23 cellular contexts compared by ENCODE assay signal in genomic region chr18:58881469-58881868, GRCh38.
"Had no signal": no experiment of that assay in that cellular context is flagged by ENCODE, and none has a peak within 500 bp of the region (broad histone marks: within the 10 kb centered on the region; RNA-seq: fewer than 3 reads in every experiment).

No MANE protein-coding gene starts in this region.

- H3K4me3 ChIP-seq: adrenal gland, cardiac muscle cell, pancreas, right lobe of liver, stomach, testis, upper lobe of right lung had no signal

- H3K27ac ChIP-seq: adrenal gland, cardiac muscle cell, pancreas, right lobe of liver, stomach, upper lobe of right lung had no signal

- H3K9me3 Mint-ChIP-seq: activated naive CD4-positive, alpha-beta T cell treated with anti-CD3 and anti-CD28 coated beads, Interleukin-2, amount 50 U/mL, for 24 hours; activated T-cell treated with anti-CD3 and anti-CD28 coated beads, Interleukin-2, amount 50 U/mL, for 72 hours; T-helper 1 cell treated with Interleukin-12 subunit alpha and Interleukin-12 subunit beta and Interleukin-4 antibody, amounts not matched to agents 30 μg/mL and 1 μg/mL, for 36 hours had no signal

- DNase-seq: activated CD4-positive, alpha-beta T cell treated with anti-CD3 and anti-CD28 coated beads, Interleukin-2, amount 50 U/mL, for 1 hour; activated CD8-positive, alpha-beta memory T cell treated with anti-CD3 and anti-CD28 coated beads, Interleukin-2, amount 50 U/mL, for 4 hours; activated effector memory CD4-positive, alpha-beta T cell treated with anti-CD3 and anti-CD28 coated beads, Interleukin-2, amount 50 U/mL, for 16 hours; activated T-cell treated with anti-CD3 and anti-CD28 coated beads, Interleukin-2, amount 50 U/mL, for 72 hours; adrenal gland; erythroblast; foreskin melanocyte; glutamatergic neuron; hypothalamus; islet precursor cell; pancreas; right lobe of liver; small intestine; stimulated activated CD4-positive, alpha-beta T cell treated with anti-CD3 and anti-CD28 coated beads, Interleukin-15, amount 100 ng/mL, for 24 hours; stimulated activated CD4-positive, alpha-beta T cell treated with anti-CD3 and anti-CD28 coated beads, Interleukin-4, amount 100 ng/mL, for 1 hour; stomach; testis; upper lobe of right lung had no signal

- H3K4me3 Mint-ChIP-seq: activated naive CD4-positive, alpha-beta T cell treated with anti-CD3 and anti-CD28 coated beads, Interleukin-2, amount 50 U/mL, for 24 hours; activated T-cell treated with anti-CD3 and anti-CD28 coated beads, Interleukin-2, amount 50 U/mL, for 72 hours; T-helper 1 cell treated with Interleukin-12 subunit alpha and Interleukin-12 subunit beta and Interleukin-4 antibody, amounts not matched to agents 30 μg/mL and 1 μg/mL, for 36 hours had no signal

- ATAC-seq: activated CD4-positive, CD25-positive, alpha-beta regulatory T cell treated with anti-CD3 and anti-CD28 coated beads, Interleukin-2, amount 50 U/mL, for 24 hours; activated T-cell treated with anti-CD3 and anti-CD28 coated beads, Interleukin-2, amount 50 U/mL, for 72 hours; left lobe of liver; pancreas; right lobe of liver; upper lobe of right lung had no signal

- H3K9me3 ChIP-seq: adrenal gland, pancreas, right lobe of liver, stomach, testis, upper lobe of right lung had no signal

- H3K27me3 ChIP-seq: adrenal gland, cardiac muscle cell, pancreas, right lobe of liver, stomach, testis, upper lobe of right lung had no signal

- H3K27ac Mint-ChIP-seq: activated naive CD4-positive, alpha-beta T cell treated with anti-CD3 and anti-CD28 coated beads, Interleukin-2, amount 50 U/mL, for 24 hours; activated T-cell treated with anti-CD3 and anti-CD28 coated beads, Interleukin-2, amount 50 U/mL, for 72 hours; T-helper 1 cell treated with Interleukin-12 subunit alpha and Interleukin-12 subunit beta and Interleukin-4 antibody, amounts not matched to agents 30 μg/mL and 1 μg/mL, for 36 hours had no signal

- H3K36me3 Mint-ChIP-seq: activated naive CD4-positive, alpha-beta T cell treated with anti-CD3 and anti-CD28 coated beads, Interleukin-2, amount 50 U/mL, for 24 hours had no signal

- H3K4me1 Mint-ChIP-seq: activated naive CD4-positive, alpha-beta T cell treated with anti-CD3 and anti-CD28 coated beads, Interleukin-2, amount 50 U/mL, for 24 hours had no signal

- H3K4me1 ChIP-seq: pancreas, right lobe of liver, testis had no signal

- H3K36me3 ChIP-seq: pancreas, right lobe of liver, upper lobe of right lung had no signal
